ENCODE assay signal across 9 cellular contexts in the genomic region with DNA sequence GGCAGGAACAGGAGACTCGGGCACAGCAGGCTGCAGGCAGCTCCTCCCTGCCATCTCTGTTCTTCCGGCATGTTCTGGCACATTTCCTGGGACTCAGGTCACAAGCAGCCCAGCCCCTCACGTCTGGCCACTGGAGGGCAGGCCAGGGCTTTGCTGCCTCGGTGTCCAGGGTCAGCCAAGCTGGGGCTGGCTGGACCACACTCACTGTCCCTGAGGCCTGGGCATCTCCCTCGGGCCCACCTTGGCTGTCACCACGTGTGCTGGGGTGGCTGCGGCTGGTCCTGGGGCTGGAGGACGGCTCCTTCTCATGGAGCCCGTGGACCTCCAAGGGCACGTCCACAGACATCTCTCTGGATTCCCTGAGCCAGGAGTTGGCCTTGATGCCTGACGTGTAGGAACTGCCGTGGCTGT. TPM values are rescaled to one million over a fixed set of nuclear protein-coding genes. Genes with fewer than 3 reads are reported as not detected.
DNase-seq lines count a peak whose midpoint lies in the region; ATAC-seq and TF ChIP-seq lines count a peak whose summit lies in the region.
"Had no signal": no experiment of that assay in that cellular context is flagged by ENCODE, and none has a peak within 500 bp of the region (broad histone marks: within the 10 kb centered on the region; RNA-seq: fewer than 3 reads in every experiment).

No MANE protein-coding gene starts in this region.

- ATAC-seq in GM18907 (IDR thresholded peaks at IDR 0.05; ENCODE audit: unreplicated experiment), result no peak
- ATAC-seq in GM19395 (IDR thresholded peaks at IDR 0.05; ENCODE audit: unreplicated experiment), result no peak

- no peaks in the 10 kb centered on the region for H3K36me3 ChIP-seq in vagina
- H3K36me3 ChIP-seq: BLaER1 treated with 17β-estradiol and CSF1 and Interleukin-3, amounts not matched to agents 10 nM and 100 nM had no signal

- peak; percentile 26 for DNase-seq in NCI-H146 (lab: John Stamatoyannopoulos, UW)
- DNase-seq in NCI-H146 treated with DMSO at 0.1 percent for 48 hours (lab: John Stamatoyannopoulos, UW; ENCODE audit: unreplicated experiment), result no peak
- DNase-seq in amygdala (lab: John Stamatoyannopoulos, UW), result peak in 44 of 56 donors; percentile 8 to 79 (median 43)
- DNase-seq in iPS-NIHi11 (ENCODE audit: low spot score), result peak; percentile 83
- peak; percentile 25 for DNase-seq in stromal cell of bone marrow (ENCODE audit: low read depth)
- DNase-seq in vagina (ENCODE audit: extremely low spot score in 2 of 2), result no peak

- no peak for TF ChIP-seq POLR2A in vagina (IDR thresholded peaks at IDR 0.05)

- no peak overlapping the region for H3K27ac ChIP-seq in vagina

- peaks cover 7% of the 10 kb centered on the region for H3K4me1 ChIP-seq in vagina

- no peak for TF ChIP-seq CTCF in vagina (IDR thresholded peaks at IDR 0.05)

- H3K27me3 ChIP-seq in vagina, result no peaks in the 10 kb centered on the region
- H3K27me3 ChIP-seq: BLaER1 treated with 17β-estradiol and CSF1 and Interleukin-3, amounts not matched to agents 10 nM and 100 nM had no signal

- H3K9me3 ChIP-seq in vagina, result no peaks in the 10 kb centered on the region
- H3K9me3 ChIP-seq: BLaER1 treated with 17β-estradiol and CSF1 and Interleukin-3, amounts not matched to agents 10 nM and 100 nM had no signal

- no peak overlapping the region for H3K4me3 ChIP-seq in vagina
- H3K4me3 ChIP-seq: BLaER1 treated with 17β-estradiol and CSF1 and Interleukin-3, amounts not matched to agents 10 nM and 100 nM had no signal

- intact Hi-C loops in vagina (cut with DNase I), result no loop called here

RNA-seq across cellular contexts. Expression of gene FRMD1, which starts 18.5 kb away (rescaled TPM):
- not detected for total RNA-seq in vagina

Comparison
In these comparisons a context has a peak if more than half of its experiments do, and no peak if none do; other contexts are left out.
1. DNase-seq: peak in NCI-H146 (single experiment), amygdala (44 of 56), iPS-NIHi11 (single experiment) and stromal cell of bone marrow (single experiment); none in NCI-H146 treated with DMSO at 0.1 percent for 48 hours (single experiment) and vagina (0 of 2).